ENCODE assay signal across 8 cellular contexts in genomic region chr21:17848228-17848627, GRCh38. TPM values are rescaled to one million over a fixed set of nuclear protein-coding genes. Genes with fewer than 3 reads are reported as not detected.
DNase-seq lines count a peak whose midpoint lies in the region; ATAC-seq and TF ChIP-seq lines count a peak whose summit lies in the region.

No MANE protein-coding gene starts in this region.

- H3K27ac Mint-ChIP-seq in T-helper 2 cell treated with Interferon-gamma antibody and Interleukin-4, amounts not matched to agents 5 μg/mL and 100 μg/mL, for 36 hours, result no peak overlapping the region

- H3K36me3 ChIP-seq in BJ (ENCODE audit: control insufficient read depth, insufficient read depth, low read length) (no peaks in the 10 kb centered on the region), brain microvascular endothelial cell (replicated peaks) (no peaks in the 10 kb centered on the region)

- H3K4me3 ChIP-seq in BJ (ENCODE audit: low read depth, low read length) (no peak overlapping the region), brain microvascular endothelial cell (ENCODE audit: low read depth, low read length) (no peak overlapping the region), retinal pigment epithelial cell (ENCODE audit: low read length) (no peak overlapping the region)

- H3K36me3 Mint-ChIP-seq in T-helper 2 cell treated with Interferon-gamma antibody and Interleukin-4, amounts not matched to agents 5 μg/mL and 100 μg/mL, for 36 hours (ENCODE audit: low read depth), result no peaks in the 10 kb centered on the region

- no peaks in the 10 kb centered on the region for H3K9me3 Mint-ChIP-seq in T-helper 2 cell treated with Interferon-gamma antibody and Interleukin-4, amounts not matched to agents 5 μg/mL and 100 μg/mL, for 36 hours

- TF ChIP-seq CTCF in BJ (IDR thresholded peaks at IDR 0.05; ENCODE audit: insufficient read depth, low read depth, low read length), result no peak
- no peak for TF ChIP-seq CTCF in brain microvascular endothelial cell (IDR thresholded peaks at IDR 0.05; ENCODE audit: low read depth, low read length, missing control alignments)
- no peak for TF ChIP-seq CTCF in retinal pigment epithelial cell (conservative IDR thresholded peaks at IDR 0.05; ENCODE audit: low read depth, low read length)

- POLR2A ChIA-PET in BJ (lab: Charles Lee), result no interaction called here

- ATAC-seq in GM19467 (IDR thresholded peaks at IDR 0.05; ENCODE audit: unreplicated experiment), result peak; percentile 88
- ATAC-seq in HG03378 (IDR thresholded peaks at IDR 0.05; ENCODE audit: unreplicated experiment), result peak; percentile 99

- no peaks in the 10 kb centered on the region for H3K27me3 Mint-ChIP-seq in T-helper 2 cell treated with Interferon-gamma antibody and Interleukin-4, amounts not matched to agents 5 μg/mL and 100 μg/mL, for 36 hours (ENCODE audit: low read depth)

- DNase-seq in BJ (ENCODE audit: low read depth), result peak; percentile 75
- DNase-seq in brain microvascular endothelial cell, result peak; percentile 97
- DNase-seq in retinal pigment epithelial cell (ENCODE audit: low read depth), result peak; percentile 56
- DNase-seq in T-helper 2 cell treated with Interferon-gamma antibody and Interleukin-4, amounts not matched to agents 5 μg/mL and 100 μg/mL, for 36 hours (ENCODE audit: low spot score), result no peak
- DNase-seq in NCI-H146 (lab: John Stamatoyannopoulos, UW), result no peak
- DNase-seq in NOMO-1 treated with dmso at 0.1 percent for 144 hours (lab: John Stamatoyannopoulos, UW; ENCODE audit: unreplicated experiment), result no peak

- CTCF ChIA-PET in BJ (lab: Yijun Ruan, JAX), result interaction anchor here (0.7 to 1.2 kb wide), 2 partner anchors 53 to 169 kb away, joined by 3 to 4 read pairs; no protein-coding TSS in a partner anchor

- no peaks in the 10 kb centered on the region for H3K4me1 Mint-ChIP-seq in T-helper 2 cell treated with Interferon-gamma antibody and Interleukin-4, amounts not matched to agents 5 μg/mL and 100 μg/mL, for 36 hours (ENCODE audit: low read depth)

- H3K27me3 ChIP-seq in BJ (ENCODE audit: control insufficient read depth, insufficient read depth, low read length) (no peaks in the 10 kb centered on the region), brain microvascular endothelial cell (replicated peaks) (no peaks in the 10 kb centered on the region)

- H3K27ac ChIP-seq in brain microvascular endothelial cell, result peak overlapping the region; percentile 79

- no peak overlapping the region for H3K4me3 Mint-ChIP-seq in T-helper 2 cell treated with Interferon-gamma antibody and Interleukin-4, amounts not matched to agents 5 μg/mL and 100 μg/mL, for 36 hours

- in situ Hi-C loops in brain microvascular endothelial cell (cut with HindIII; ENCODE audit: low pct_ligation_motif_present, low sequenced_read_pairs), result no loop called here

RNA-seq across cellular contexts. Expression of gene C21orf91, which starts 29.1 kb away (rescaled TPM):
- polyA plus RNA-seq in BJ (2011; rRNA removed), result 3.4 and 8.6 TPM in 2 replicates
- 9.8 and 10.0 TPM in 2 replicates for polyA minus RNA-seq in BJ (2011; rRNA and poly(A)+ RNA removed)

Comparison
In these comparisons a context has a peak if more than half of its experiments do, and no peak if none do; other contexts are left out.
1. DNase-seq: peak in BJ (single experiment), brain microvascular endothelial cell (single experiment) and retinal pigment epithelial cell (single experiment); none in T-helper 2 cell treated with Interferon-gamma antibody and Interleukin-4, amounts not matched to agents 5 μg/mL and 100 μg/mL, for 36 hours (single experiment), NCI-H146 (single experiment) and NOMO-1 treated with dmso at 0.1 percent for 144 hours (single experiment).